Comparison of ENCODE assay signal across 10 cellular contexts in the genomic region with DNA sequence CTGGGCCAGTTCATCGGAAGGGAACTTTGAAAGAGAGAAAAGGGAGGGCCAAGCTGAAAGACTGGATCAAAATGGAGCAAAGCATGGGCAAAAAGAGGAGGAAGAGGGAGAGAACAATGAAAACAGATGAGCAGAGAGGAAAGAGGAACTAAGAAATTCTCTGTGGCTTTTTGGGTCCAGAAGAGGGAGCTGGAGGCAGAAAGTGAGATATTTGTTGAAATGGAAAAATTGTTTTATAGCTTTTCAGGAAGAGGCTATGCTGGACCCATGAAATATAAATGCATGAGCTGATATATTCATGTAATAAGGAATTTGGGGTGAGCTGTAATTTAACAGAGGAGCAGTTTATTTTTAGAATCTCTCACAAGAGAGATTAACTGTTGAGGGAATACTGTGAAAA.
DNase-seq lines count a peak whose midpoint lies in the region; ATAC-seq and TF ChIP-seq lines count a peak whose summit lies in the region.
"Had no signal": no experiment of that assay in that cellular context is flagged by ENCODE, and none has a peak within 500 bp of the region (broad histone marks: within the 10 kb centered on the region; RNA-seq: fewer than 3 reads in every experiment).

No MANE protein-coding gene starts in this region.

- in situ Hi-C loops in G401 (cut with HindIII; ENCODE audit: low sequenced_read_pairs), result no loop called here

- no peak overlapping the region for H3K27ac ChIP-seq in sigmoid colon

- ATAC-seq in GM21360 (IDR thresholded peaks at IDR 0.05; ENCODE audit: unreplicated experiment), result peak; percentile 85
- peak; percentile 79 for ATAC-seq in HG03175 (IDR thresholded peaks at IDR 0.05; ENCODE audit: unreplicated experiment)

- WGBS in sigmoid colon, 2 donors, result 89 to 91% methylated on average over 1 of the region's 1 CpG

- no peaks in the 10 kb centered on the region for H3K36me3 ChIP-seq in sigmoid colon

- H3K4me1 ChIP-seq in sigmoid colon, result peaks cover 0 to 6% (median 2%) of the 10 kb centered on the region in 4 donors

- peak; percentile 49 for TF ChIP-seq CTCF in choroid plexus epithelial cell (conservative IDR thresholded peaks at IDR 0.05; ENCODE audit: low read depth, low read length)
- peak in 1 of 4 experiments; percentile 8 for TF ChIP-seq CTCF in sigmoid colon (IDR thresholded peaks at IDR 0.05)

- intact Hi-C loops in sigmoid colon (cut with DNase I), result no loop called here

- no peak for TF ChIP-seq EP300 in sigmoid colon (IDR thresholded peaks at IDR 0.05)

- no peak for TF ChIP-seq POLR2A in sigmoid colon (IDR thresholded peaks at IDR 0.05)

- DNase-seq in G401 (ENCODE audit: low spot score), result peak; percentile 7
- peak; percentile 17 for DNase-seq in choroid plexus epithelial cell (ENCODE audit: low read depth)
- DNase-seq in activated effector memory CD4-positive, alpha-beta T cell treated with anti-CD3 and anti-CD28 coated beads, Interleukin-2, amount 50 U/mL, for 16 hours, result no peak
- no peak for DNase-seq in T-helper 2 cell
- no peak for DNase-seq in sigmoid colon
- no peak for DNase-seq in HuH-7.5 (ENCODE audit: low spot score)
- DNase-seq: DMS153; stimulated activated CD4-positive, alpha-beta T cell treated with anti-CD3 and anti-CD28 coated beads, Interleukin-1b, Interleukin-23, amount 100 ng/mL, for 48 hours had no signal

- H3K27me3 ChIP-seq in sigmoid colon, result no peaks in the 10 kb centered on the region

- H3K9me3 ChIP-seq in sigmoid colon, result no peaks in the 10 kb centered on the region

- no peak overlapping the region for H3K4me3 ChIP-seq in choroid plexus epithelial cell (ENCODE audit: low read depth, low read length)
- H3K4me3 ChIP-seq in sigmoid colon, result no peak overlapping the region

Comparison
In these comparisons a context has a peak if more than half of its experiments do, and no peak if none do; other contexts are left out.
1. DNase-seq: peak in G401 (single experiment) and choroid plexus epithelial cell (single experiment); none in activated effector memory CD4-positive, alpha-beta T cell treated with anti-CD3 and anti-CD28 coated beads, Interleukin-2, amount 50 U/mL, for 16 hours (single experiment), T-helper 2 cell (0 of 5), sigmoid colon (single experiment) and HuH-7.5 (single experiment).